ENCODE assay signal across 22 cellular contexts in the genomic region with DNA sequence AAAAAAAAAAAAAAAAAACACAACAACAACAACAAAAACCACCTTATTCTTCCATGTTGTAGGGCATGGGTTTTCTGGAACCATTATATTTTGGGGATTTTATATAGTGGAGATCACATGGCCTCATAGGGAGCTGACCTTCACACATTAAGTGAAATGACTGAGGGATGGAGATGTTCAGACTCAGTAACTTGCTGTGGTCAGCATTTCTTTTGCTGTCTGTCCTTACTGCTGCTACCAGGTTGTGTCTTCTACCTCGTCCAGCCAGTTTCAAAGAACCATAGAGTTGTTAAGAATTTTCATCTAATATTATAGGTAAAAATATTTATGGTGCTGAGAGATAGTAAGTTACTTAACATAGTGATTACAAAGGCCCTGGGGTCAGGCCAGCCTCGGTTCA.
DNase-seq lines count a peak whose midpoint lies in the region; ATAC-seq, FAIRE-seq and TF ChIP-seq lines count a peak whose summit lies in the region.
"Had no signal": no experiment of that assay in that cellular context is flagged by ENCODE, and none has a peak within 500 bp of the region (broad histone marks: within the 10 kb centered on the region; RNA-seq: fewer than 3 reads in every experiment).

No MANE protein-coding gene starts in this region.

- H3K4me3 ChIP-seq in A549, result no peak overlapping the region
- H3K4me3 ChIP-seq in IMR-90 (ENCODE audit: insufficient read depth, low read depth, low read length), result no peak overlapping the region
- H3K4me3 ChIP-seq in K562, result no peak overlapping the region
- H3K4me3 ChIP-seq: BLaER1 treated with 17β-estradiol and CSF1 and Interleukin-3, amounts not matched to agents 10 nM and 100 nM had no signal

- H4K5ac ChIP-seq in IMR-90 (ENCODE audit: low read depth, low read length), result no peak overlapping the region

- POLR2A ChIA-PET in A549 (lab: Yijun Ruan, JAX), result no interaction called here
- POLR2A ChIA-PET in IMR-90 (lab: Charles Lee; ENCODE audit: unreplicated experiment), result no interaction called here
- POLR2A ChIA-PET in K562 (lab: Yijun Ruan, JAX), result interaction anchor here (1.2 kb wide), 1 partner anchor 13 kb away, joined by 3 read pairs; no protein-coding TSS in a partner anchor

- no peak overlapping the region for H2BK15ac ChIP-seq in IMR-90 (ENCODE audit: low read depth, low read length)

- 43% methylated on average over 2 of the region's 2 CpGs for WGBS in A549 (ENCODE audit: missing lambda C conversion rate)
- no CpG with 5 or more reads among the region's 2 CpGs for WGBS in IMR-90 (ENCODE audit: extremely low coverage in 2 of 2, insufficient read length in 1 of 2), 2 experiments
- 0% methylated on average over 2 of the region's 2 CpGs for WGBS in K562 (ENCODE audit: insufficient coverage, low coverage, missing lambda C conversion rate)

- no peak overlapping the region for H2BK20ac ChIP-seq in IMR-90 (ENCODE audit: low read depth, low read length)

- H3K79me2 ChIP-seq in K562 (ENCODE audit: control insufficient read depth, insufficient read depth, low read length), result no peaks in the 10 kb centered on the region

- no TSS peak for BruUV-seq in IMR-90 (replicated peaks; lab: Mats Ljungman, UMichigan)
- BruUV-seq in K562 (replicated peaks; lab: Mats Ljungman, UMichigan), result no TSS peak

- TF ChIP-seq EP300 in A549 (IDR thresholded peaks at IDR 0.05) (no peak), K562 (IDR thresholded peaks at IDR 0.05; ENCODE audit: low read length) (no peak)

- H3K9me3 ChIP-seq in A549, result no peaks in the 10 kb centered on the region
- H3K9me3 ChIP-seq in IMR-90 (ENCODE audit: control insufficient read depth, insufficient read depth, low read length), result no peaks in the 10 kb centered on the region
- H3K9me3 ChIP-seq in K562 (replicated peaks; ENCODE audit: control insufficient read depth, insufficient read depth, low read depth, low read length), result no peaks in the 10 kb centered on the region
- H3K9me3 ChIP-seq: BLaER1 treated with 17β-estradiol and CSF1 and Interleukin-3, amounts not matched to agents 10 nM and 100 nM; Caco-2 had no signal

- no peak overlapping the region for H4K91ac ChIP-seq in IMR-90 (ENCODE audit: insufficient read depth, low read depth, low read length)

- H3K4me1 Mint-ChIP-seq in activated T-helper 1 cell treated with anti-CD3 and anti-CD28 coated beads, Interleukin-12 subunit alpha, Interleukin-12 subunit beta, Interleukin-2, Interleukin-4 antibody, amounts not matched to agents 30 ng/mL and 10 ng/mL and 1 ng/mL, durations not matched to agents 14 hours and 24 hours and 36 hours (ENCODE audit: low read depth), result no peaks in the 10 kb centered on the region
- H3K4me1 Mint-ChIP-seq: B cell had no signal

- H3K4ac ChIP-seq in IMR-90 (ENCODE audit: low read depth, low read length), result no peak overlapping the region

- no peaks in the 10 kb centered on the region for H4K20me1 ChIP-seq in IMR-90 (ENCODE audit: insufficient read depth, low read length)
- no peaks in the 10 kb centered on the region for H4K20me1 ChIP-seq in K562 (replicated peaks; ENCODE audit: control insufficient read depth, insufficient read depth, low read length)
- H4K20me1 ChIP-seq: BLaER1 treated with 17β-estradiol and CSF1 and Interleukin-3, amounts not matched to agents 10 nM and 100 nM had no signal

- no peak overlapping the region for H3K56ac ChIP-seq in IMR-90 (ENCODE audit: extremely low read depth, insufficient read depth, low read length)

- no peak for ATAC-seq in A549
- ATAC-seq in IMR-90 (ENCODE audit: low read depth), result no peak
- no peak for ATAC-seq in K562
- ATAC-seq in GM21717 (IDR thresholded peaks at IDR 0.05; ENCODE audit: unreplicated experiment), result no peak
- ATAC-seq: CD8-positive, alpha-beta T cell had no signal

- H3K27me3 Mint-ChIP-seq in activated T-helper 1 cell treated with anti-CD3 and anti-CD28 coated beads, Interleukin-12 subunit alpha, Interleukin-12 subunit beta, Interleukin-2, Interleukin-4 antibody, amounts not matched to agents 30 ng/mL and 10 ng/mL and 1 ng/mL, durations not matched to agents 14 hours and 24 hours and 36 hours (ENCODE audit: insufficient read depth), result peaks cover 2% of the 10 kb centered on the region
- H3K27me3 Mint-ChIP-seq: CD4-positive, alpha-beta T cell had no signal

- in situ Hi-C loops in IMR-90 (cut with MboI; ENCODE audit: low sequenced_read_pairs) (no loop called here), K562 (cut with MboI) (no loop called here)

- H3K27me3 ChIP-seq in IMR-90 (ENCODE audit: control insufficient read depth, insufficient read depth, low read length) (peaks cover 3% of the 10 kb centered on the region), K562 (ENCODE audit: control insufficient read depth in 2 of 2, insufficient read depth in 2 of 2, low read length in 2 of 2) (peaks cover 12 to 13% of the 10 kb centered on the region in 2 experiments)
- H3K27me3 ChIP-seq: BLaER1 treated with 17β-estradiol and CSF1 and Interleukin-3, amounts not matched to agents 10 nM and 100 nM had no signal

- H2AK5ac ChIP-seq in IMR-90 (ENCODE audit: low read depth, low read length), result no peak overlapping the region

- H3K9me1 ChIP-seq in IMR-90 (ENCODE audit: insufficient read depth, low read length), result peaks cover 3% of the 10 kb centered on the region; the same call in 1 of the 2 replicates
- H3K9me1 ChIP-seq in K562 (ENCODE audit: control insufficient read depth, insufficient read depth, low read length), result no peaks in the 10 kb centered on the region

- no peak for FAIRE-seq in A549 (lab: Jason Lieb, UNC)
- FAIRE-seq in K562 (lab: Jason Lieb, UNC), result no peak
- FAIRE-seq: A204.1, D721Med, G401.6, GM12891, GM19239 had no signal

- CTCF ChIA-PET in A549 (lab: Yijun Ruan, JAX) (interaction anchor here (0.7 to 2.5 kb wide), 5 partner anchors 13 to 174 kb away, joined by 3 to 7 read pairs (median 3); no protein-coding TSS in a partner anchor), IMR-90 (lab: Yijun Ruan, JAX) (no interaction called here), K562 (lab: Yijun Ruan, JAX; ENCODE audit: low intra/inter-chr PET ratio) (no interaction called here)

- H3K18ac ChIP-seq in IMR-90 (ENCODE audit: low read depth, low read length), result no peak overlapping the region

- H3K9me3 Mint-ChIP-seq in activated T-helper 1 cell treated with anti-CD3 and anti-CD28 coated beads, Interleukin-12 subunit alpha, Interleukin-12 subunit beta, Interleukin-2, Interleukin-4 antibody, amounts not matched to agents 30 ng/mL and 10 ng/mL and 1 ng/mL, durations not matched to agents 14 hours and 24 hours and 36 hours, result no peaks in the 10 kb centered on the region
- H3K9me3 Mint-ChIP-seq: CD4-positive, alpha-beta T cell had no signal

- no peak overlapping the region for H3K27ac ChIP-seq in A549
- no peak overlapping the region for H3K27ac ChIP-seq in IMR-90 (ENCODE audit: insufficient read depth, low read length)
- no peak overlapping the region for H3K27ac ChIP-seq in K562 (ENCODE audit: extremely low read depth, low read depth, low read length)
- H3K27ac ChIP-seq: BLaER1 treated with 17β-estradiol and CSF1 and Interleukin-3, amounts not matched to agents 10 nM and 100 nM; C4-2B had no signal

- H2BK5ac ChIP-seq in IMR-90 (ENCODE audit: low read depth, low read length, poor library complexity, severe bottlenecking), result no peak overlapping the region

- DNase-seq in A549 (ENCODE audit: low read depth in 1 of 2, low spot score in 1 of 2), result no peak
- DNase-seq in IMR-90, result no peak
- no peak for DNase-seq in K562 (ENCODE audit: extremely low read depth in 1 of 4, low spot score in 3 of 4)
- DNase-seq in activated T-helper 1 cell treated with anti-CD3 and anti-CD28 coated beads, Interleukin-12 subunit alpha, Interleukin-12 subunit beta, Interleukin-2, Interleukin-4 antibody, amounts not matched to agents 30 ng/mL and 10 ng/mL and 1 ng/mL, durations not matched to agents 14 hours and 24 hours and 36 hours (ENCODE audit: low spot score), result no peak
- DNase-seq in cerebellum (ENCODE audit: low spot score), result no peak
- DNase-seq: 8988T; AML-193; Caco-2; Calu3; CD4-positive, alpha-beta T cell; CD8-positive, alpha-beta T cell; DMS79 treated with DMSO at 0.1 percent for 48 hours; GF-D8 had no signal

- intact Hi-C loops in IMR-90 (cut with micrococcal nuclease), result no loop called here
- intact Hi-C loops in K562 (cut with micrococcal nuclease), result no loop called here
- intact Hi-C loops in activated T-helper 1 cell treated with anti-CD3 and anti-CD28 coated beads, Interleukin-12 subunit alpha, Interleukin-12 subunit beta, Interleukin-2, Interleukin-4 antibody, amounts not matched to agents 30 ng/mL and 10 ng/mL and 1 ng/mL, durations not matched to agents 14 hours and 24 hours and 36 hours (cut with micrococcal nuclease), result no loop called here

- no peak overlapping the region for H3K9ac ChIP-seq in IMR-90 (ENCODE audit: low read depth, low read length)
- no peak overlapping the region for H3K9ac ChIP-seq in K562 (ENCODE audit: insufficient read depth in 1 of 2, low read depth in 2 of 2, low read length in 2 of 2)
- H3K9ac ChIP-seq: BLaER1 treated with 17β-estradiol and CSF1 and Interleukin-3, amounts not matched to agents 10 nM and 100 nM had no signal

- H3K14ac ChIP-seq in IMR-90 (replicated peaks; ENCODE audit: low read depth, low read length), result no peak overlapping the region

- H2AFZ ChIP-seq in IMR-90 (replicated peaks; ENCODE audit: low read length, poor library complexity) (no peak overlapping the region), K562 (ENCODE audit: low read depth, low read length) (no peak overlapping the region)

- no peak overlapping the region for H2BK120ac ChIP-seq in IMR-90 (ENCODE audit: low read depth, low read length)

- no peak overlapping the region for H2AK9ac ChIP-seq in IMR-90 (replicated peaks; ENCODE audit: low read depth, low read length, poor library complexity)

- TF ChIP-seq CTCF in A549 (IDR thresholded peaks at IDR 0.05) (no peak), IMR-90 (conservative IDR thresholded peaks at IDR 0.05; ENCODE audit: low read depth, low read length) (no peak), K562 (IDR thresholded peaks at IDR 0.05 in 2 of 3, conservative IDR thresholded peaks at IDR 0.05 in 1 of 3; ENCODE audit: insufficient read depth in 2 of 3, low read depth in 1 of 3, low read length in 3 of 3) (no peak)

- H3K36me3 ChIP-seq in IMR-90 (ENCODE audit: control insufficient read depth, insufficient read depth, low read length) (no peaks in the 10 kb centered on the region), K562 (ENCODE audit: control insufficient read depth, insufficient read depth, low read length) (no peaks in the 10 kb centered on the region)
- H3K36me3 ChIP-seq: BLaER1 treated with 17β-estradiol and CSF1 and Interleukin-3, amounts not matched to agents 10 nM and 100 nM had no signal

- no peaks in the 10 kb centered on the region for H3K79me1 ChIP-seq in IMR-90 (ENCODE audit: low read depth in 1 of 2, low read length in 2 of 2)

- no peak overlapping the region for H3K27ac Mint-ChIP-seq in activated T-helper 1 cell treated with anti-CD3 and anti-CD28 coated beads, Interleukin-12 subunit alpha, Interleukin-12 subunit beta, Interleukin-2, Interleukin-4 antibody, amounts not matched to agents 30 ng/mL and 10 ng/mL and 1 ng/mL, durations not matched to agents 14 hours and 24 hours and 36 hours
- H3K27ac Mint-ChIP-seq: B cell; CD4-positive, alpha-beta T cell; CD8-positive, alpha-beta T cell had no signal

- H3K23ac ChIP-seq in IMR-90 (ENCODE audit: low read depth, low read length), result no peak overlapping the region

- dilution Hi-C loops in IMR-90 (cut with HindIII; ENCODE audit: low sequenced_read_pairs, unreplicated experiment), result no loop called here

- no peaks in the 10 kb centered on the region for H3K36me3 Mint-ChIP-seq in activated T-helper 1 cell treated with anti-CD3 and anti-CD28 coated beads, Interleukin-12 subunit alpha, Interleukin-12 subunit beta, Interleukin-2, Interleukin-4 antibody, amounts not matched to agents 30 ng/mL and 10 ng/mL and 1 ng/mL, durations not matched to agents 14 hours and 24 hours and 36 hours (ENCODE audit: low read depth)
- H3K36me3 Mint-ChIP-seq: CD8-positive, alpha-beta T cell had no signal

- TF ChIP-seq RAD21 in A549 (conservative IDR thresholded peaks at IDR 0.05 in 1 of 2, IDR thresholded peaks at IDR 0.05 in 1 of 2) (no peak), IMR-90 (IDR thresholded peaks at IDR 0.05; ENCODE audit: low read length) (no peak), K562 (CRISPR knock-in tag; conservative IDR thresholded peaks at IDR 0.05 in 1 of 2, IDR thresholded peaks at IDR 0.05 in 1 of 2) (no peak)

- H4K8ac ChIP-seq in IMR-90 (ENCODE audit: low read depth in 2 of 2, low read length in 2 of 2), result no peak overlapping the region

- no peak overlapping the region for H3K4me3 Mint-ChIP-seq in activated T-helper 1 cell treated with anti-CD3 and anti-CD28 coated beads, Interleukin-12 subunit alpha, Interleukin-12 subunit beta, Interleukin-2, Interleukin-4 antibody, amounts not matched to agents 30 ng/mL and 10 ng/mL and 1 ng/mL, durations not matched to agents 14 hours and 24 hours and 36 hours
- H3K4me3 Mint-ChIP-seq: B cell; CD4-positive, alpha-beta T cell; CD8-positive, alpha-beta T cell had no signal

- H3K4me1 ChIP-seq in A549 (no peaks in the 10 kb centered on the region), IMR-90 (ENCODE audit: control insufficient read depth, insufficient read depth, low read length) (peaks cover 1% of the 10 kb centered on the region; the same call in 1 of the 2 replicates), K562 (replicated peaks in 1 of 2; ENCODE audit: control insufficient read depth in 2 of 2, insufficient read depth in 2 of 2, low read length in 2 of 2) (no peaks in the 10 kb centered on the region)
- H3K4me1 ChIP-seq: BLaER1 treated with 17β-estradiol and CSF1 and Interleukin-3, amounts not matched to agents 10 nM and 100 nM had no signal

- H3K4me2 ChIP-seq in A549 (no peak overlapping the region), IMR-90 (ENCODE audit: low read depth, low read length) (no peak overlapping the region), K562 (ENCODE audit: insufficient read depth, low read length) (no peak overlapping the region)

- no peak for TF ChIP-seq POLR2A in A549 (IDR thresholded peaks at IDR 0.05; ENCODE audit: low read length)
- no peak for TF ChIP-seq POLR2A in IMR-90 (IDR thresholded peaks at IDR 0.05; ENCODE audit: low read depth, low read length)
- no peak for TF ChIP-seq POLR2A in K562 (conservative IDR thresholded peaks at IDR 0.05)

Comparison
In these comparisons a context has a peak if more than half of its experiments do, and no peak if none do; other contexts are left out.
1. Of the 35 proteins assayed by ChIP-seq in both K562 and A549: peak only in K562: none; only in A549: none; in both: MAFK; in neither: 34.